Comparison of ENCODE assay signal across 1 cellular context in genomic region chr6:95654176-95654575, GRCh38.
TF ChIP-seq lines count a peak whose summit lies in the region.

No MANE protein-coding gene starts in this region.

TF ChIP-seq in HepG2, 621 proteins besides CTCF, POLR2A, EP300 and RAD21 (continued from another document):
- peak; percentile 97 to 99 for TF ChIP-seq MAFK (conservative IDR thresholded peaks at IDR 0.05 in 1 of 2, IDR thresholded peaks at IDR 0.05 in 1 of 2; ENCODE audit: low read length in 2 of 2)
